Comparison of ENCODE assay signal across 22 cellular contexts in genomic region chr9:133575673-133576590, GRCh38.
DNase-seq lines count a peak whose midpoint lies in the region; ATAC-seq and TF ChIP-seq lines count a peak whose summit lies in the region.
"Had no signal": no experiment of that assay in that cellular context is flagged by ENCODE, and none has a peak within 500 bp of the region (broad histone marks: within the 10 kb centered on the region; RNA-seq: fewer than 3 reads in every experiment).

No MANE protein-coding gene starts in this region.

- H3K36me3 ChIP-seq in ACC112 (ENCODE audit: insufficient read depth, low read length) (no peaks in the 10 kb centered on the region), NT2/D1 (ENCODE audit: insufficient read depth, insufficient read length, low read length) (no peaks in the 10 kb centered on the region)
- H3K36me3 ChIP-seq: transverse colon had no signal

- DNase-seq in DMS53 (lab: John Stamatoyannopoulos, UW) (peak; percentile 74), NT2/D1 (ENCODE audit: low read depth, low spot score) (no peak), memory B cell (ENCODE audit: low spot score in 2 of 2) (no peak), GM13976 (ENCODE audit: low spot score) (no peak), SKM-1 treated with dmso at 0.1 percent for 144 hours (lab: John Stamatoyannopoulos, UW; ENCODE audit: unreplicated experiment) (no peak)
- no peak for DNase-seq in activated effector memory CD4-positive, alpha-beta T cell treated with anti-CD3 and anti-CD28 coated beads, Interleukin-2, amount 50 U/mL, for 16 hours
- DNase-seq: activated B cell treated with CpG ODN at 0.5 μM for 24 hours; activated CD4-positive, alpha-beta T cell treated with anti-CD3 and anti-CD28 coated beads, Interleukin-2, amount 50 U/mL, for 1 hour; activated naive CD4-positive, alpha-beta T cell treated with anti-CD3 and anti-CD28 coated beads, Interleukin-2, amount 50 U/mL, for 16 hours; amniotic stem cell; effector CD4-positive, alpha-beta T cell; HFFc6; NCI-H146; NCI-H774; stimulated activated CD4-positive, alpha-beta T cell treated with anti-CD3 and anti-CD28 coated beads, Interleukin-1b, Interleukin-23, amount 100 ng/mL, for 48 hours; SW 1271; T1000; transverse colon had no signal

- no peaks in the 10 kb centered on the region for H3K36me3 Mint-ChIP-seq in memory B cell

- peak overlapping the region; percentile 67; the same call in 1 of the 2 replicates for H3K4me3 ChIP-seq in ACC112 (ENCODE audit: low read depth, low read length)
- no peak overlapping the region for H3K4me3 ChIP-seq in NT2/D1 (ENCODE audit: insufficient read length, low read depth)
- H3K4me3 ChIP-seq: skin epidermis, transverse colon had no signal

- peak overlapping the region; percentile 32 for H3K4me3 Mint-ChIP-seq in memory B cell
- H3K4me3 Mint-ChIP-seq: HFFc6 had no signal

- no peak for ATAC-seq in memory B cell (ENCODE audit: low read depth)

- no peaks in the 10 kb centered on the region for H3K9me3 Mint-ChIP-seq in memory B cell
- H3K9me3 Mint-ChIP-seq: activated B cell treated with CpG ODN at 0.5 μM for 24 hours, HFFc6 had no signal

- no peaks in the 10 kb centered on the region for H3K9me3 ChIP-seq in NT2/D1 (ENCODE audit: insufficient read depth, low read length)
- H3K9me3 ChIP-seq: transverse colon had no signal

- peak overlapping the region; percentile 67 for H3K9ac ChIP-seq in NT2/D1 (ENCODE audit: insufficient read length, low read depth)

- H2AFZ ChIP-seq in ACC112 (ENCODE audit: low read length, unreplicated experiment) = no peak overlapping the region

- H3K27me3 Mint-ChIP-seq in memory B cell = peaks cover 39% of the 10 kb centered on the region

- H3K27me3 ChIP-seq in ACC112 (ENCODE audit: insufficient read depth, low read length) (peaks cover 6% of the 10 kb centered on the region; the same call in 1 of the 2 replicates), NT2/D1 (ENCODE audit: insufficient read depth, insufficient read length) (no peaks in the 10 kb centered on the region)

- no peak overlapping the region for H3K27ac Mint-ChIP-seq in memory B cell
- H3K27ac Mint-ChIP-seq: activated B cell treated with CpG ODN at 0.5 μM for 24 hours, HFFc6 had no signal

- H3K79me2 ChIP-seq in ACC112 (ENCODE audit: control insufficient read depth, insufficient read depth, low read length, unreplicated experiment) = no peaks in the 10 kb centered on the region

- H3K4me1 ChIP-seq in ACC112 (ENCODE audit: control insufficient read depth, insufficient read depth, low read length, unreplicated experiment) (peaks cover 8% of the 10 kb centered on the region), NT2/D1 (ENCODE audit: insufficient read depth, insufficient read length) (peaks cover 31% of the 10 kb centered on the region)

- in situ Hi-C loops in GM13976 (cut with MboI; ENCODE audit: low sequenced_read_pairs, unreplicated experiment) = no loop called here

- peaks cover 10% of the 10 kb centered on the region for H3K4me1 Mint-ChIP-seq in memory B cell

- no peak overlapping the region for H3K27ac ChIP-seq in ACC112 (ENCODE audit: low read depth, low read length)
- H3K27ac ChIP-seq: C4-2B, epithelial cell of prostate, skin epidermis, transverse colon had no signal

- TF ChIP-seq CTCF in GM13976 (IDR thresholded peaks at IDR 0.05; ENCODE audit: borderline replicate concordance, control extremely low read depth, extremely low read depth, insufficient read depth, missing control alignments) = no peak
